8 cellular contexts compared by ENCODE assay signal in the genomic region with DNA sequence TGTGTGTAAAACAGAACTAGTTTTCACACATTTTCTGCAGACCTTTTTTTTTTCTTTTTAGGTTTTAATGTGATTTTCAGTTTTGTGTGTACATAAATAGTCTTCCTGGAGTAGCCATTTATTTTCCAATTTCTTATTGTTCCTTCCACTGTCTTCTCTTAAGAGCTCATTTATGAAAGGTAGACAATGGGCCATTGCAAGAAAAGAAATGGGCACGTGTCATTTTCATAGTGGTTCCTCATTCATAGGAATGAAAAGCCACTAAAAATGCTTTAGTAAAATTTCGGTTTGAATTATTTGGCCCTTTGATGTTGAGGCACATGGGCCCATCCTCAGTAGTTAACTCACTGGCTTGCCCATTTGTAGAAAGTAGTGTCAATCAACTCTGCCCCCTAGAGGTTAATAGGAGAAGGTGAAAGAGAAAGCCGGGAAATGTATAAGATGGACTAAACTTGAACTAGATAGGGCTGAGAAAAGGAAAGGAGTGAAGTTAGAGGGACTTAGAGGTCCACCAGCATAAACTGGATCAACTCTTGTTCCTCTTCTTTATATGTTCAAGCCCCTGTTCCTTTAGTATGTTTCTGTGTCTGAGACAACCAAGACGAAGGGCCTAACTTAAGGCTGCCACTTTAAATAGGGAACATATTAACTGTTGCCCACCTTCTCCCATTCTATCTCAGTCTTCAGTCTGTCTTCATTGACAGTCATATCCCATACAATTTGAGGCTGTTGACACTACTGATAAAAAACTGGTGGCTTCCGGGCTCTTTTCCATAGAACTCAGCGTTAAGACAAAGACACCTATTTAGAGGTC.
DNase-seq lines count a peak whose midpoint lies in the region; ATAC-seq and TF ChIP-seq lines count a peak whose summit lies in the region.

No MANE protein-coding gene starts in this region.

- ATAC-seq in GM19463 (IDR thresholded peaks at IDR 0.05; ENCODE audit: unreplicated experiment) (peak; percentile 72), HG03469 (IDR thresholded peaks at IDR 0.05; ENCODE audit: unreplicated experiment) (peak; percentile 53), mucosa of descending colon (peak; percentile 77)

- peaks cover 13% of the 10 kb centered on the region for H3K4me1 Mint-ChIP-seq in activated CD4-positive, alpha-beta T cell treated with anti-CD3 and anti-CD28 coated beads, Interleukin-2, amount 10 ng/mL, durations not matched to agents 24 days and 14 days

- H3K27me3 Mint-ChIP-seq in activated CD4-positive, alpha-beta T cell treated with anti-CD3 and anti-CD28 coated beads, Interleukin-2, amount 10 ng/mL, durations not matched to agents 24 days and 14 days = no peaks in the 10 kb centered on the region

- DNase-seq in activated CD4-positive, alpha-beta T cell treated with anti-CD3 and anti-CD28 coated beads, Interleukin-2, amount 10 ng/mL, durations not matched to agents 24 days and 14 days = peak; percentile 70
- no peak for DNase-seq in activated CD4-positive, alpha-beta T cell treated with anti-CD3 and anti-CD28 coated beads, Interleukin-2, amount 50 U/mL, for 1 hour
- DNase-seq in OCI-LY7 (ENCODE audit: low spot score) (peak; percentile 71), choroid plexus epithelial cell (ENCODE audit: low read depth) (peak; percentile 59), mucosa of descending colon (peak in 1 of 3 donors; percentile 7), GOT3 (lab: John Stamatoyannopoulos, UW) (no peak)

- H3K4me3 ChIP-seq in OCI-LY7 (ENCODE audit: low read depth, low read length, poor library complexity, severe bottlenecking) (no peak overlapping the region), choroid plexus epithelial cell (ENCODE audit: low read depth, low read length) (no peak overlapping the region), mucosa of descending colon (no peak overlapping the region)

- peaks cover 72% of the 10 kb centered on the region for H3K36me3 ChIP-seq in OCI-LY7 (ENCODE audit: insufficient read depth, low read length)
- no peaks in the 10 kb centered on the region for H3K36me3 ChIP-seq in mucosa of descending colon (ENCODE audit: low read depth)

- no peak overlapping the region for H3K27ac ChIP-seq in OCI-LY7 (ENCODE audit: low read depth, low read length, poor library complexity, severe bottlenecking)

- no peaks in the 10 kb centered on the region for H3K9me3 Mint-ChIP-seq in activated CD4-positive, alpha-beta T cell treated with anti-CD3 and anti-CD28 coated beads, Interleukin-2, amount 10 ng/mL, durations not matched to agents 24 days and 14 days

- no peaks in the 10 kb centered on the region for H3K4me1 ChIP-seq in OCI-LY7 (ENCODE audit: insufficient read depth, low read length, poor library complexity, severe bottlenecking)
- H3K4me1 ChIP-seq in mucosa of descending colon (ENCODE audit: low read depth) = no peaks in the 10 kb centered on the region

- no peak overlapping the region for H3K4me2 ChIP-seq in OCI-LY7 (ENCODE audit: low read length)

- CTCF ChIA-PET in OCI-LY7 (lab: Charles Lee; ENCODE audit: unreplicated experiment) = interaction anchor here (1.2 kb wide), 1 partner anchor 33 kb away, joined by 4 read pairs; no protein-coding TSS in a partner anchor

- H3K79me2 ChIP-seq in OCI-LY7 (ENCODE audit: insufficient read depth, low read depth, low read length) = no peaks in the 10 kb centered on the region

- intact Hi-C loops in activated CD4-positive, alpha-beta T cell treated with anti-CD3 and anti-CD28 coated beads, Interleukin-2, amount 10 ng/mL, durations not matched to agents 24 days and 14 days (cut with micrococcal nuclease) = loop anchor here (2.0 to 10.0 kb wide), 4 partner anchors 33 to 383 kb away; no protein-coding TSS in a partner anchor
- intact Hi-C loops in OCI-LY7 (cut with micrococcal nuclease; ENCODE audit: unreplicated experiment) (loop anchor here (5.0 to 10.0 kb wide), 3 partner anchors 70 to 213 kb away; partner anchors contain the start of gene SMARCA2), mucosa of descending colon (cut with DNase I, micrococcal nuclease) (no loop called here)

- POLR2A ChIA-PET in OCI-LY7 (lab: Charles Lee) = interaction anchor here (0.7 to 1.1 kb wide), 4 partner anchors 9 to 23 kb away, joined by 3 to 6 read pairs (median 3); no protein-coding TSS in a partner anchor

- H3K9me3 ChIP-seq in OCI-LY7 (ENCODE audit: low read length) (no peaks in the 10 kb centered on the region), mucosa of descending colon (no peaks in the 10 kb centered on the region)

- H2AFZ ChIP-seq in OCI-LY7 (ENCODE audit: low read length) = no peak overlapping the region

- no peaks in the 10 kb centered on the region for H3K9me2 ChIP-seq in OCI-LY7 (ENCODE audit: insufficient read depth, low read length)

- no peaks in the 10 kb centered on the region for H4K20me1 ChIP-seq in OCI-LY7 (ENCODE audit: insufficient read depth, low read length)

- no peak overlapping the region for H3K4me3 Mint-ChIP-seq in activated CD4-positive, alpha-beta T cell treated with anti-CD3 and anti-CD28 coated beads, Interleukin-2, amount 10 ng/mL, durations not matched to agents 24 days and 14 days

- H3K27ac Mint-ChIP-seq in activated CD4-positive, alpha-beta T cell treated with anti-CD3 and anti-CD28 coated beads, Interleukin-2, amount 10 ng/mL, durations not matched to agents 24 days and 14 days = peak overlapping the region; percentile 5

- H3K36me3 Mint-ChIP-seq in activated CD4-positive, alpha-beta T cell treated with anti-CD3 and anti-CD28 coated beads, Interleukin-2, amount 10 ng/mL, durations not matched to agents 24 days and 14 days (ENCODE audit: low read depth) = peaks cover 67% of the 10 kb centered on the region

- BruUV-seq in OCI-LY7 (replicated peaks; lab: Mats Ljungman, UMichigan) = no TSS peak

- TF ChIP-seq CTCF in OCI-LY7 (conservative IDR thresholded peaks at IDR 0.05; ENCODE audit: low read length) (peak; percentile 96), choroid plexus epithelial cell (conservative IDR thresholded peaks at IDR 0.05; ENCODE audit: low read depth, low read length) (peak; percentile 60), mucosa of descending colon (IDR thresholded peaks at IDR 0.05) (peak; percentile 56)

Comparison
In these comparisons a context has a peak if more than half of its experiments do, and no peak if none do; other contexts are left out.
1. DNase-seq: peak in activated CD4-positive, alpha-beta T cell treated with anti-CD3 and anti-CD28 coated beads, Interleukin-2, amount 10 ng/mL, durations not matched to agents 24 days and 14 days (single experiment), OCI-LY7 (single experiment) and choroid plexus epithelial cell (single experiment); none in activated CD4-positive, alpha-beta T cell treated with anti-CD3 and anti-CD28 coated beads, Interleukin-2, amount 50 U/mL, for 1 hour (single experiment) and GOT3 (single experiment).
2. intact Hi-C loops: an anchor here in activated CD4-positive, alpha-beta T cell treated with anti-CD3 and anti-CD28 coated beads, Interleukin-2, amount 10 ng/mL, durations not matched to agents 24 days and 14 days (2.0 to 10.0 kb wide) and OCI-LY7 (5.0 to 10.0 kb wide); none called in mucosa of descending colon.
3. Peak in every context shown above with its lines, with median percentiles within 50 percentile points of each other: ATAC-seq and CTCF ChIP-seq.